8 cellular contexts compared by ENCODE assay signal in genomic region chr11:118691926-118692830, GRCh38. TPM values are rescaled to one million over a fixed set of nuclear protein-coding genes. Genes with fewer than 3 reads are reported as not detected.
DNase-seq lines count a peak whose midpoint lies in the region; ATAC-seq and TF ChIP-seq lines count a peak whose summit lies in the region.

No MANE protein-coding gene starts in this region.

- no peaks in the 10 kb centered on the region for H3K36me3 Mint-ChIP-seq in activated naive CD4-positive, alpha-beta T cell treated with anti-CD3 and anti-CD28 coated beads, Interleukin-2, amount 50 U/mL, for 24 hours
- H3K36me3 Mint-ChIP-seq in nephron (ENCODE audit: low read depth): no peaks in the 10 kb centered on the region
- H3K36me3 Mint-ChIP-seq in mesothelial cell of epicardium: no peaks in the 10 kb centered on the region

- H3K9me3 Mint-ChIP-seq in activated naive CD4-positive, alpha-beta T cell treated with anti-CD3 and anti-CD28 coated beads, Interleukin-2, amount 50 U/mL, for 24 hours: no peaks in the 10 kb centered on the region
- H3K9me3 Mint-ChIP-seq in nephron (no peaks in the 10 kb centered on the region), mesothelial cell of epicardium (no peaks in the 10 kb centered on the region)

- TF ChIP-seq CTCF in Peyer's patch (IDR thresholded peaks at IDR 0.05): no peak
- no peak for TF ChIP-seq CTCF in nephron (IDR thresholded peaks at IDR 0.05; ENCODE audit: unreplicated experiment in 3 of 3)
- no peak for TF ChIP-seq CTCF in mesothelial cell of epicardium (IDR thresholded peaks at IDR 0.05; ENCODE audit: unreplicated experiment)

- peak; percentile 44 for DNase-seq in GF-D8 (lab: John Stamatoyannopoulos, UW)
- peak in 2 of 3 donors; percentile 51 to 61 for DNase-seq in Peyer's patch
- DNase-seq in NCI-H82 treated with DMSO at 0.1 percent for 48 hours (lab: John Stamatoyannopoulos, UW; ENCODE audit: unreplicated experiment): no peak
- no peak for DNase-seq in NCI-H1694 (lab: John Stamatoyannopoulos, UW)
- DNase-seq in mesothelial cell of epicardium (ENCODE audit: low spot score in 2 of 2, unreplicated experiment in 2 of 2): no peak

- peak overlapping the region; percentile 27 for H3K27ac Mint-ChIP-seq in activated naive CD4-positive, alpha-beta T cell treated with anti-CD3 and anti-CD28 coated beads, Interleukin-2, amount 50 U/mL, for 24 hours
- H3K27ac Mint-ChIP-seq in nephron (peak overlapping the region in 2 of 3 experiments; percentile 28 to 61), mesothelial cell of epicardium (no peak overlapping the region)

- ATAC-seq in HG02870 (IDR thresholded peaks at IDR 0.05; ENCODE audit: unreplicated experiment): no peak

- no peak overlapping the region for H3K4me3 ChIP-seq in Peyer's patch

- H3K27me3 ChIP-seq in Peyer's patch: no peaks in the 10 kb centered on the region

- TF ChIP-seq POLR2A in Peyer's patch (IDR thresholded peaks at IDR 0.05): no peak

- peaks cover 3 to 23% (median 12%) of the 10 kb centered on the region in 4 donors for H3K4me1 ChIP-seq in Peyer's patch

- H3K4me3 Mint-ChIP-seq in activated naive CD4-positive, alpha-beta T cell treated with anti-CD3 and anti-CD28 coated beads, Interleukin-2, amount 50 U/mL, for 24 hours: peak overlapping the region; percentile 56
- no peak overlapping the region for H3K4me3 Mint-ChIP-seq in nephron
- no peak overlapping the region for H3K4me3 Mint-ChIP-seq in mesothelial cell of epicardium

- H3K27ac ChIP-seq in Peyer's patch: peak overlapping the region in 1 of 4 donors; percentile 55

- H3K4me1 Mint-ChIP-seq in activated naive CD4-positive, alpha-beta T cell treated with anti-CD3 and anti-CD28 coated beads, Interleukin-2, amount 50 U/mL, for 24 hours: peaks cover 65% of the 10 kb centered on the region
- H3K4me1 Mint-ChIP-seq in nephron (peaks cover 15% of the 10 kb centered on the region), mesothelial cell of epicardium (peaks cover 38% of the 10 kb centered on the region)

- H3K9me3 ChIP-seq in Peyer's patch: no peaks in the 10 kb centered on the region

- H3K36me3 ChIP-seq in Peyer's patch: no peaks in the 10 kb centered on the region

- no peaks in the 10 kb centered on the region for H3K27me3 Mint-ChIP-seq in activated naive CD4-positive, alpha-beta T cell treated with anti-CD3 and anti-CD28 coated beads, Interleukin-2, amount 50 U/mL, for 24 hours
- H3K27me3 Mint-ChIP-seq in nephron (ENCODE audit: low read depth) (peaks cover 4% of the 10 kb centered on the region), mesothelial cell of epicardium (ENCODE audit: low read depth) (no peaks in the 10 kb centered on the region)

RNA-seq across cellular contexts. Expression of gene TREH, which starts 12.7 kb away (rescaled TPM):
- 10 to 100 TPM; 18.9 to 53.4 (median 32.6) TPM for total RNA-seq in Peyer's patch
- 0.11 TPM in 1 of 3 replicates, not detected in the others for total RNA-seq in mesothelial cell of epicardium

Comparison
In these comparisons a context has a peak if more than half of its experiments do, and no peak if none do; other contexts are left out.
1. DNase-seq: peak in GF-D8 (single experiment) and Peyer's patch (2 of 3); none in NCI-H82 treated with DMSO at 0.1 percent for 48 hours (single experiment), NCI-H1694 (single experiment) and mesothelial cell of epicardium (0 of 2).
2. RNA of gene TREH, which starts 12.7 kb away (total RNA-seq): 18.9 to 53.4 TPM in Peyer's patch; 0.11 TPM in mesothelial cell of epicardium; every median in the first group is over 10 times any median in the second.